8 cellular contexts compared by ENCODE assay signal in genomic region chr5:124902097-124902821, GRCh38.
DNase-seq lines count a peak whose midpoint lies in the region; ATAC-seq and FAIRE-seq lines count a peak whose summit lies in the region.

No MANE protein-coding gene starts in this region.

- no peaks in the 10 kb centered on the region for H3K9me3 ChIP-seq in SK-N-MC (ENCODE audit: low read depth, low read length)

- H3K36me3 ChIP-seq in SK-N-MC (ENCODE audit: insufficient read depth, low read length): no peaks in the 10 kb centered on the region

- H3K4me3 ChIP-seq in SK-N-MC: peak overlapping the region; percentile 64

- FAIRE-seq in islet of Langerhans (lab: Jason Lieb, UNC): peak; percentile 99

- peak overlapping the region; percentile 60 for H3K27ac ChIP-seq in SK-N-MC

- peak; percentile 99 for ATAC-seq in GM21447 (IDR thresholded peaks at IDR 0.05; ENCODE audit: unreplicated experiment)
- peak; percentile 100 for ATAC-seq in HG03571 (IDR thresholded peaks at IDR 0.05; ENCODE audit: unreplicated experiment)

- H3K9ac ChIP-seq in SK-N-MC (ENCODE audit: insufficient read length): no peak overlapping the region

- DNase-seq in DMS53 (lab: John Stamatoyannopoulos, UW) (peak; percentile 61), DMS53 treated with DMSO at 0.1 percent for 48 hours (lab: John Stamatoyannopoulos, UW; ENCODE audit: unreplicated experiment) (no peak), SK-N-MC (ENCODE audit: low read depth, low spot score) (peak; percentile 39), HT-29 (ENCODE audit: low spot score) (no peak), AML-193 (lab: John Stamatoyannopoulos, UW) (no peak)

Comparison
In these comparisons a context has a peak if more than half of its experiments do, and no peak if none do; other contexts are left out.
1. DNase-seq: peak in DMS53 (single experiment) and SK-N-MC (single experiment); none in DMS53 treated with DMSO at 0.1 percent for 48 hours (single experiment), HT-29 (single experiment) and AML-193 (0 of 2).